Comparison of ENCODE assay signal across 9 cellular contexts in genomic region chr6:125918230-125918629, GRCh38. TPM values are rescaled to one million over a fixed set of nuclear protein-coding genes. Genes with fewer than 3 reads are reported as not detected.
A peak's percentile ranks its signal among the peaks of the same experiment; 100 is the strongest.
DNase-seq lines count a peak whose midpoint lies in the region; ATAC-seq, FAIRE-seq and TF ChIP-seq lines count a peak whose summit lies in the region.
"Had no signal": no experiment of that assay in that cellular context is flagged by ENCODE, and none has a peak within 500 bp of the region (broad histone marks: within the 10 kb centered on the region; RNA-seq: fewer than 3 reads in every experiment).

No MANE protein-coding gene starts in this region.

- H3K36me3 ChIP-seq in CD8-positive, alpha-beta T cell (ENCODE audit: insufficient read depth, low read length) = peaks cover 3% of the 10 kb centered on the region
- H3K36me3 ChIP-seq in Peyer's patch (peaks cover 0 to 29% (median 0%) of the 10 kb centered on the region in 3 donors), esophagus squamous epithelium (peaks cover 5 to 54% (median 6%) of the 10 kb centered on the region in 3 donors), parathyroid adenoma (ENCODE audit: control insufficient read depth, insufficient read depth, low read length) (no peaks in the 10 kb centered on the region)

- H3K9ac ChIP-seq in parathyroid adenoma = no peak overlapping the region

- intact Hi-C loops in CD8-positive, alpha-beta T cell (cut with DNase I, micrococcal nuclease) = no loop called here
- intact Hi-C loops in esophagus squamous epithelium (cut with DNase I) = no loop called here

- TF ChIP-seq CTCF in CD8-positive, alpha-beta T cell (IDR thresholded peaks at IDR 0.05) = no peak
- no peak for TF ChIP-seq CTCF in Peyer's patch (IDR thresholded peaks at IDR 0.05)
- no peak for TF ChIP-seq CTCF in esophagus squamous epithelium (IDR thresholded peaks at IDR 0.05)
- no peak for TF ChIP-seq CTCF in parathyroid adenoma (IDR thresholded peaks at IDR 0.05)

- DNase-seq in CD8-positive, alpha-beta T cell = no peak
- DNase-seq in Peyer's patch = no peak
- DNase-seq in esophagus squamous epithelium (lab: John Stamatoyannopoulos, UW) = no peak
- DNase-seq in KG1 (lab: John Stamatoyannopoulos, UW) = no peak
- no peak for DNase-seq in GM19239 (ENCODE audit: insufficient read length, low spot score)
- DNase-seq: activated effector memory CD4-positive, alpha-beta T cell treated with Interleukin-2 at 50 U/mL for 16 hours had no signal

- peaks cover 20% of the 10 kb centered on the region for H3K4me1 Mint-ChIP-seq in CD8-positive, alpha-beta T cell (ENCODE audit: low read depth)

- CTCF ChIA-PET in CD8-positive, alpha-beta T cell (lab: Charles Lee) = interaction anchor here (0.9 to 2.4 kb wide), 4 partner anchors 12 to 128 kb away, joined by 3 to 9 read pairs (median 5); partner anchors contain the start of gene NCOA7

- no peak overlapping the region for H3K4me2 ChIP-seq in parathyroid adenoma (ENCODE audit: low read length)

- H3K4me1 ChIP-seq in CD8-positive, alpha-beta T cell (ENCODE audit: insufficient read depth, low read length) = peaks cover 9% of the 10 kb centered on the region
- peaks cover 0 to 13% (median 0%) of the 10 kb centered on the region in 4 donors for H3K4me1 ChIP-seq in Peyer's patch
- H3K4me1 ChIP-seq in esophagus squamous epithelium = peaks cover 0 to 64% (median 15%) of the 10 kb centered on the region in 3 donors
- peaks cover 4% of the 10 kb centered on the region for H3K4me1 ChIP-seq in parathyroid adenoma

- 58 to 70% methylated on average over 3 to 4 of the region's 4 CpGs for WGBS in esophagus squamous epithelium, 2 donors

- H3K36me3 Mint-ChIP-seq in CD8-positive, alpha-beta T cell = peaks cover 81% of the 10 kb centered on the region

- no peak for TF ChIP-seq POLR2A in Peyer's patch (IDR thresholded peaks at IDR 0.05)
- no peak for TF ChIP-seq POLR2A in esophagus squamous epithelium (IDR thresholded peaks at IDR 0.05)

- H2AFZ ChIP-seq in parathyroid adenoma = no peak overlapping the region

- no peak overlapping the region for H3K27ac ChIP-seq in CD8-positive, alpha-beta T cell (ENCODE audit: low read depth, low read length)
- H3K27ac ChIP-seq in Peyer's patch = peak overlapping the region; percentile 18 to 88 (median 71)
- H3K27ac ChIP-seq in esophagus squamous epithelium = peak overlapping the region; percentile 84 to 93 (median 89)
- H3K27ac ChIP-seq in parathyroid adenoma = peak overlapping the region; percentile 79

- no peak for ATAC-seq in CD8-positive, alpha-beta T cell
- ATAC-seq in GM21528 (IDR thresholded peaks at IDR 0.05; ENCODE audit: low FRiP score, unreplicated experiment) (no peak), GM19023 (IDR thresholded peaks at IDR 0.05; ENCODE audit: unreplicated experiment) (no peak)

- H3K27ac Mint-ChIP-seq in CD8-positive, alpha-beta T cell = peak overlapping the region; percentile 83

- no peak overlapping the region for H3K4me3 Mint-ChIP-seq in CD8-positive, alpha-beta T cell

- no peaks in the 10 kb centered on the region for H3K79me2 ChIP-seq in parathyroid adenoma

- H3K4me3 ChIP-seq in CD8-positive, alpha-beta T cell (ENCODE audit: low read depth, low read length) = no peak overlapping the region
- H3K4me3 ChIP-seq in Peyer's patch (peak overlapping the region in 1 of 4 donors; percentile 59), esophagus squamous epithelium (peak overlapping the region in 1 of 4 donors; percentile 57), parathyroid adenoma (ENCODE audit: low read depth, low read length) (no peak overlapping the region)

- H3K9me3 ChIP-seq in CD8-positive, alpha-beta T cell (ENCODE audit: low read length) = no peaks in the 10 kb centered on the region
- H3K9me3 ChIP-seq in Peyer's patch (no peaks in the 10 kb centered on the region), esophagus squamous epithelium (no peaks in the 10 kb centered on the region), parathyroid adenoma (ENCODE audit: control insufficient read depth, low read length) (no peaks in the 10 kb centered on the region)

- no peaks in the 10 kb centered on the region for H3K27me3 Mint-ChIP-seq in CD8-positive, alpha-beta T cell (ENCODE audit: low read depth)

- H3K27me3 ChIP-seq in CD8-positive, alpha-beta T cell (ENCODE audit: insufficient read depth, low read length) = no peaks in the 10 kb centered on the region
- H3K27me3 ChIP-seq in Peyer's patch (no peaks in the 10 kb centered on the region), esophagus squamous epithelium (no peaks in the 10 kb centered on the region), parathyroid adenoma (ENCODE audit: control insufficient read depth, insufficient read depth, low read length) (no peaks in the 10 kb centered on the region)

- POLR2A ChIA-PET in CD8-positive, alpha-beta T cell (lab: Charles Lee) = interaction anchor here (0.6 to 1.4 kb wide), 2 partner anchors 128 to 137 kb away, joined by 3 to 7 read pairs; partner anchors contain the start of gene NCOA7

- no peak for FAIRE-seq in GM19239 (lab: Jason Lieb, UNC)

- no peaks in the 10 kb centered on the region for H3K9me3 Mint-ChIP-seq in CD8-positive, alpha-beta T cell

RNA-seq across cellular contexts. Expression of gene HINT3, which starts 38.3 kb away (rescaled TPM):
- total RNA-seq in CD8-positive, alpha-beta T cell = 10 to 100 TPM; 14.2 to 15.4 TPM
- total RNA-seq in Peyer's patch (10 to 100 TPM in 3 of 4 donors, 1 to 10 TPM in 1; 9.9 to 18.2 (median 11.5) TPM), esophagus squamous epithelium (10 to 100 TPM; 15.4 to 22.5 (median 20.7) TPM)
